Comparison of ENCODE assay signal across 8 cellular contexts in genomic region chr19:47348819-47349795, GRCh38. TPM values are rescaled to one million over a fixed set of nuclear protein-coding genes. Genes with fewer than 3 reads are reported as not detected.
DNase-seq lines count a peak whose midpoint lies in the region; ATAC-seq, FAIRE-seq and TF ChIP-seq lines count a peak whose summit lies in the region.

Gene DHX34, plus strand, starts transcription at chr19:47349315. Its CDS starts 3,716 bp downstream, at chr19:47353031.

- TF ChIP-seq POLR2A in GM12892 (IDR thresholded peaks at IDR 0.05; ENCODE audit: low read depth, low read length), result peak; percentile 75; the same call in 1 of the 2 replicates
- peak in 1 of 2 donors; percentile 72 for TF ChIP-seq POLR2A in heart left ventricle (IDR thresholded peaks at IDR 0.05)

- H3K4me3 ChIP-seq in heart left ventricle (peak within 1 kb of the TSS; percentile 62 to 98 (median 78)), upper lobe of right lung (peak within 1 kb of the TSS; percentile 99)

- H3K36me3 ChIP-seq in heart left ventricle (peaks cover 0 to 20% (median 15%) of the 10 kb centered on the region in 9 donors), upper lobe of right lung (peaks cover 16% of the 10 kb centered on the region)

- H3K27ac ChIP-seq in heart left ventricle (peak within 1 kb of the TSS in 10 of 12 donors; percentile 40 to 87 (median 73)), upper lobe of right lung (peak within 1 kb of the TSS; percentile 78)

- peaks cover 3 to 33% (median 15%) of the 10 kb centered on the region in 12 donors for H3K4me1 ChIP-seq in heart left ventricle
- peaks cover 10% of the 10 kb centered on the region for H3K4me1 ChIP-seq in upper lobe of right lung

- intact Hi-C loops in heart left ventricle (cut with DNase I) (no loop called here), posterior cingulate gyrus (cut with DNase I) (no loop called here), upper lobe of right lung (cut with DNase I) (loop anchor here (2.0 kb wide), 1 partner anchor 52 kb away; no protein-coding TSS in a partner anchor)

- ATAC-seq in HG02852 (IDR thresholded peaks at IDR 0.05; ENCODE audit: unreplicated experiment) (peak; percentile 89), heart left ventricle (peak; percentile 100), upper lobe of right lung (peak; percentile 100)

- H3K27me3 ChIP-seq in heart left ventricle, result no peaks in the 10 kb centered on the region
- H3K27me3 ChIP-seq in upper lobe of right lung, result no peaks in the 10 kb centered on the region

- FAIRE-seq in GM12892 (lab: Jason Lieb, UNC), result peak; percentile 97

- TF ChIP-seq CTCF in heart left ventricle (IDR thresholded peaks at IDR 0.05), result peak; percentile 98 to 100 (median 99)
- peak; percentile 98 for TF ChIP-seq CTCF in upper lobe of right lung (IDR thresholded peaks at IDR 0.05)

- DNase-seq in GM12892 (ENCODE audit: insufficient read length) (peak; percentile 97), NCI-H146 (lab: John Stamatoyannopoulos, UW) (peak; percentile 99), T-helper 1 cell (peak; percentile 97 to 100 (median 98)), amniotic epithelial cell (ENCODE audit: low read depth) (peak; percentile 97), heart left ventricle (peak; percentile 98 to 99 (median 98)), posterior cingulate gyrus (peak; percentile 91 to 99 (median 94)), upper lobe of right lung (peak; percentile 99)

- 4% methylated on average over 49 to 63 of the region's 63 CpGs for WGBS in heart left ventricle, 4 donors

- H3K9me3 ChIP-seq in heart left ventricle, result no peaks in the 10 kb centered on the region
- no peaks in the 10 kb centered on the region for H3K9me3 ChIP-seq in upper lobe of right lung

RNA-seq across cellular contexts. Expression of gene DHX34, which starts in this region (rescaled TPM):
- 5.3 TPM for polyA plus RNA-seq in GM12892 (2012; ENCODE audit: missing spikeins)
- total RNA-seq in heart left ventricle (10 to 100 TPM in 2 of 9 donors, 1 to 10 TPM in 7; 3.7 to 10.6 (median 6.7) TPM), upper lobe of right lung (15.8 TPM)
- polyA plus RNA-seq in heart left ventricle, result 10 to 100 TPM in 1 of 2 donors, 1 to 10 TPM in 1; 6.1 to 13.3 TPM

Comparison
In these comparisons a context has a peak if more than half of its experiments do, and no peak if none do; other contexts are left out.
1. Peak in every context shown above with its lines: DNase-seq, ATAC-seq, H3K4me3 ChIP-seq and H3K27ac ChIP-seq.